Comparison of ENCODE assay signal across 10 cellular contexts in genomic region chr14:53929871-53930685, GRCh38. TPM values are rescaled to one million over a fixed set of nuclear protein-coding genes. Genes with fewer than 3 reads are reported as not detected.
A peak's percentile ranks its signal among the peaks of the same experiment; 100 is the strongest.
DNase-seq lines count a peak whose midpoint lies in the region; ATAC-seq and TF ChIP-seq lines count a peak whose summit lies in the region.
"Had no signal": no experiment of that assay in that cellular context is flagged by ENCODE, and none has a peak within 500 bp of the region (broad histone marks: within the 10 kb centered on the region; RNA-seq: fewer than 3 reads in every experiment).

No MANE protein-coding gene starts in this region.

- H3K27me3 Mint-ChIP-seq in activated CD4-positive, alpha-beta T cell treated with anti-CD3 and anti-CD28 coated beads for 36 hours = peaks cover 9% of the 10 kb centered on the region

- H3K4me3 ChIP-seq in brain microvascular endothelial cell (ENCODE audit: low read depth, low read length) (no peak overlapping the region), parathyroid adenoma (ENCODE audit: low read depth, low read length) (no peak overlapping the region)
- H3K4me3 ChIP-seq in effector memory CD4-positive, alpha-beta T cell (ENCODE audit: insufficient read depth, low read depth, low read length, poor library complexity, severe bottlenecking) = no peak overlapping the region

- no peak overlapping the region for H3K27ac Mint-ChIP-seq in activated CD4-positive, alpha-beta T cell treated with anti-CD3 and anti-CD28 coated beads for 36 hours
- H3K27ac Mint-ChIP-seq: activated naive CD4-positive, alpha-beta T cell treated with anti-CD3 and anti-CD28 coated beads, Interleukin-2, amount 50 U/mL, for 72 hours; naive thymus-derived CD4-positive, alpha-beta T cell had no signal

- no peak overlapping the region for H3K4me2 ChIP-seq in parathyroid adenoma (ENCODE audit: low read length)

- DNase-seq in activated CD4-positive, alpha-beta T cell treated with anti-CD3 and anti-CD28 coated beads for 36 hours = peak; percentile 61
- DNase-seq in activated CD4-positive, alpha-beta T cell treated with anti-CD3 and anti-CD28 coated beads, Interleukin-2, amount 50 U/mL, for 1 hour = no peak
- DNase-seq in NCI-H1092 treated with DMSO at 0.1 percent for 48 hours (lab: John Stamatoyannopoulos, UW) (peak; percentile 21), brain microvascular endothelial cell (no peak), HuH-7 (ENCODE audit: low spot score) (no peak)
- no peak for DNase-seq in effector memory CD4-positive, alpha-beta T cell

- H3K79me2 ChIP-seq in parathyroid adenoma = no peaks in the 10 kb centered on the region

- TF ChIP-seq CTCF in brain microvascular endothelial cell (IDR thresholded peaks at IDR 0.05; ENCODE audit: low read depth, low read length, missing control alignments) (peak; percentile 56), parathyroid adenoma (IDR thresholded peaks at IDR 0.05) (peak; percentile 80)

- intact Hi-C loops in activated CD4-positive, alpha-beta T cell treated with anti-CD3 and anti-CD28 coated beads for 36 hours (cut with DNase I, micrococcal nuclease) = loop anchor here (1.0 to 10.0 kb wide), 3 partner anchors 245 to 417 kb away; no protein-coding TSS in a partner anchor

- H3K27me3 ChIP-seq in brain microvascular endothelial cell (replicated peaks) (no peaks in the 10 kb centered on the region), parathyroid adenoma (ENCODE audit: control insufficient read depth, insufficient read depth, low read length) (no peaks in the 10 kb centered on the region)
- H3K27me3 ChIP-seq in effector memory CD4-positive, alpha-beta T cell (replicated peaks; ENCODE audit: control insufficient read depth, insufficient read depth, low read length, poor library complexity, severe bottlenecking) = no peaks in the 10 kb centered on the region

- no peaks in the 10 kb centered on the region for H3K9me3 Mint-ChIP-seq in activated CD4-positive, alpha-beta T cell treated with anti-CD3 and anti-CD28 coated beads for 36 hours (ENCODE audit: low read depth)
- H3K9me3 Mint-ChIP-seq: activated naive CD4-positive, alpha-beta T cell treated with anti-CD3 and anti-CD28 coated beads, Interleukin-2, amount 50 U/mL, for 72 hours; naive thymus-derived CD4-positive, alpha-beta T cell had no signal

- H3K4me3 Mint-ChIP-seq in activated CD4-positive, alpha-beta T cell treated with anti-CD3 and anti-CD28 coated beads for 36 hours = no peak overlapping the region
- H3K4me3 Mint-ChIP-seq: naive thymus-derived CD4-positive, alpha-beta T cell had no signal

- H3K36me3 Mint-ChIP-seq in activated CD4-positive, alpha-beta T cell treated with anti-CD3 and anti-CD28 coated beads for 36 hours (ENCODE audit: low read depth) = no peaks in the 10 kb centered on the region
- H3K36me3 Mint-ChIP-seq: activated naive CD4-positive, alpha-beta T cell treated with anti-CD3 and anti-CD28 coated beads, Interleukin-2, amount 50 U/mL, for 72 hours; naive thymus-derived CD4-positive, alpha-beta T cell had no signal

- no peak for ATAC-seq in activated CD4-positive, alpha-beta T cell treated with anti-CD3 and anti-CD28 coated beads for 36 hours
- ATAC-seq in HG03045 (IDR thresholded peaks at IDR 0.05; ENCODE audit: unreplicated experiment) = no peak
- ATAC-seq: activated naive CD4-positive, alpha-beta T cell treated with anti-CD3 and anti-CD28 coated beads, Interleukin-2, amount 50 U/mL, for 72 hours; naive thymus-derived CD4-positive, alpha-beta T cell had no signal

- POLR2A ChIA-PET in activated CD4-positive, alpha-beta T cell treated with anti-CD3 and anti-CD28 coated beads for 36 hours (lab: Charles Lee) = no interaction called here

- no peaks in the 10 kb centered on the region for H3K4me1 ChIP-seq in parathyroid adenoma
- H3K4me1 ChIP-seq in effector memory CD4-positive, alpha-beta T cell (ENCODE audit: control insufficient read depth, insufficient read depth, low read length, poor library complexity, severe bottlenecking) = no peaks in the 10 kb centered on the region

- H3K36me3 ChIP-seq in brain microvascular endothelial cell (replicated peaks) (no peaks in the 10 kb centered on the region), parathyroid adenoma (ENCODE audit: control insufficient read depth, insufficient read depth, low read length) (no peaks in the 10 kb centered on the region)
- no peaks in the 10 kb centered on the region for H3K36me3 ChIP-seq in effector memory CD4-positive, alpha-beta T cell (ENCODE audit: control insufficient read depth, insufficient read depth, low read length)

- CTCF ChIA-PET in activated CD4-positive, alpha-beta T cell treated with anti-CD3 and anti-CD28 coated beads for 36 hours (lab: Charles Lee) = interaction anchor here (0.6 to 1.1 kb wide), 11 partner anchors 8 to 490 kb away, joined by 3 to 4 read pairs (median 3); no protein-coding TSS in a partner anchor

- H3K9ac ChIP-seq in parathyroid adenoma = no peak overlapping the region

- H3K9me3 ChIP-seq in parathyroid adenoma (ENCODE audit: control insufficient read depth, low read length) = no peaks in the 10 kb centered on the region
- no peaks in the 10 kb centered on the region for H3K9me3 ChIP-seq in effector memory CD4-positive, alpha-beta T cell (ENCODE audit: control insufficient read depth, low read length)

- in situ Hi-C loops in brain microvascular endothelial cell (cut with HindIII; ENCODE audit: low pct_ligation_motif_present, low sequenced_read_pairs) = no loop called here

- H3K27ac ChIP-seq in brain microvascular endothelial cell (no peak overlapping the region), parathyroid adenoma (no peak overlapping the region)
- H3K27ac ChIP-seq in effector memory CD4-positive, alpha-beta T cell (ENCODE audit: insufficient read depth, low read length, poor library complexity, severe bottlenecking) = no peak overlapping the region

- no peak overlapping the region for H2AFZ ChIP-seq in parathyroid adenoma

- no peaks in the 10 kb centered on the region for H3K4me1 Mint-ChIP-seq in activated CD4-positive, alpha-beta T cell treated with anti-CD3 and anti-CD28 coated beads for 36 hours
- H3K4me1 Mint-ChIP-seq: naive thymus-derived CD4-positive, alpha-beta T cell had no signal

RNA-seq across cellular contexts. Expression of gene BMP4, which starts 26.5 kb away (rescaled TPM):
- not detected for total RNA-seq in activated CD4-positive, alpha-beta T cell treated with anti-CD3 and anti-CD28 coated beads for 36 hours
- total RNA-seq: activated naive CD4-positive, alpha-beta T cell treated with anti-CD3 and anti-CD28 coated beads, Interleukin-2, amount 50 U/mL, for 72 hours had no signal

Comparison
In these comparisons a context has a peak if more than half of its experiments do, and no peak if none do; other contexts are left out.
1. DNase-seq: peak in activated CD4-positive, alpha-beta T cell treated with anti-CD3 and anti-CD28 coated beads for 36 hours (single experiment) and NCI-H1092 treated with DMSO at 0.1 percent for 48 hours (single experiment); none in activated CD4-positive, alpha-beta T cell treated with anti-CD3 and anti-CD28 coated beads, Interleukin-2, amount 50 U/mL, for 1 hour (single experiment), brain microvascular endothelial cell (single experiment), effector memory CD4-positive, alpha-beta T cell (0 of 3) and HuH-7 (single experiment).